ENCODE assay signal across 16 cellular contexts in genomic region chrX:80799616-80800015, GRCh38.
"Had no signal": no experiment of that assay in that cellular context is flagged by ENCODE, and none has a peak within 500 bp of the region (broad histone marks: within the 10 kb centered on the region; RNA-seq: fewer than 3 reads in every experiment).

No MANE protein-coding gene starts in this region.

- H3K27ac ChIP-seq: brain microvascular endothelial cell, neural progenitor cell, pancreas had no signal

- H3K36me3 Mint-ChIP-seq: neural progenitor cell had no signal

- H3K9me3 ChIP-seq: pancreas had no signal

- H3K4me1 Mint-ChIP-seq: endodermal cell, neural progenitor cell had no signal

- DNase-seq: activated CD4-positive, alpha-beta T cell treated with anti-CD3 and anti-CD28 coated beads, Interleukin-2, amount 50 U/mL, for 1 hour; activated gamma-delta T cell; activated T-cell treated with anti-CD3 and anti-CD28 coated beads for 4 hours; amygdala; brain microvascular endothelial cell; cerebellar nuclear complex; dermis blood vessel endothelial cell; endodermal cell; hippocampal formation; midbrain; pancreas; stimulated activated CD4-positive, alpha-beta T cell treated with anti-CD3 and anti-CD28 coated beads, Interleukin-4, amount 100 ng/mL, for 1 hour; stimulated activated CD8-positive, alpha-beta memory T cell treated with anti-CD3 and anti-CD28 coated beads, Interleukin-4, amount 100 ng/mL, for 48 hours; stimulated activated naive CD8-positive, alpha-beta T cell treated with anti-CD3 and anti-CD28 coated beads, Interleukin-15, Interleukin-2, amounts not matched to agents 100 U/mL and 50 U/mL, for 24 hours had no signal

- H3K27me3 ChIP-seq: brain microvascular endothelial cell, neural progenitor cell, pancreas had no signal

- H2AFZ ChIP-seq: neural progenitor cell had no signal

- H3K36me3 ChIP-seq: brain microvascular endothelial cell, neural progenitor cell, pancreas had no signal

- H3K4me1 ChIP-seq: neural progenitor cell, pancreas had no signal

- ATAC-seq: pancreas; stimulated activated naive CD8-positive, alpha-beta T cell treated with anti-CD3 and anti-CD28 coated beads, Interleukin-15, Interleukin-2, amounts not matched to agents 100 U/mL and 50 U/mL, for 24 hours had no signal

- H3K4me2 ChIP-seq: neural progenitor cell had no signal

- H3K4me3 ChIP-seq: neural progenitor cell, pancreas had no signal

- H3K4me3 Mint-ChIP-seq: activated naive CD8-positive, alpha-beta T cell; endodermal cell; neural progenitor cell had no signal

- H3K27ac Mint-ChIP-seq: activated naive CD8-positive, alpha-beta T cell; endodermal cell; neural progenitor cell had no signal

- H3K27me3 Mint-ChIP-seq: activated naive CD8-positive, alpha-beta T cell had no signal
